8 cellular contexts compared by ENCODE assay signal in genomic region chr19:4473011-4473410, GRCh38. TPM values are rescaled to one million over a fixed set of nuclear protein-coding genes. Genes with fewer than 3 reads are reported as not detected.
DNase-seq lines count a peak whose midpoint lies in the region; ATAC-seq and TF ChIP-seq lines count a peak whose summit lies in the region.

No MANE protein-coding gene starts in this region.

- peaks cover 19% of the 10 kb centered on the region for H3K4me1 Mint-ChIP-seq in HFFc6 (ENCODE audit: low read depth)
- H3K4me1 Mint-ChIP-seq in activated T-helper 17 cell treated with anti-CD3 and anti-CD28 coated beads, Interleukin-2, amount 50 U/mL, for 72 hours: no peaks in the 10 kb centered on the region
- peaks cover 19 to 22% of the 10 kb centered on the region in 2 donors for H3K4me1 Mint-ChIP-seq in stimulated activated naive B cell treated with anti-CD40 and anti-IgM and Interleukin-4, amounts not matched to agents 10 μg/mL and 1 μg/mL and 100 μg/mL, for 72 hours

- peak overlapping the region; percentile 80 for H3K9ac ChIP-seq in iPS-20b (ENCODE audit: low read depth, low read length)

- peak overlapping the region; percentile 74 for H3K4me3 ChIP-seq in iPS-20b (ENCODE audit: low read length)

- peaks cover 22% of the 10 kb centered on the region for H3K36me3 ChIP-seq in iPS-20b (ENCODE audit: insufficient read depth, low read depth, low read length)

- H3K9me3 Mint-ChIP-seq in HFFc6: no peaks in the 10 kb centered on the region
- H3K9me3 Mint-ChIP-seq in activated T-helper 17 cell treated with anti-CD3 and anti-CD28 coated beads, Interleukin-2, amount 50 U/mL, for 72 hours: no peaks in the 10 kb centered on the region
- H3K9me3 Mint-ChIP-seq in stimulated activated naive B cell treated with anti-CD40 and anti-IgM and Interleukin-4, amounts not matched to agents 10 μg/mL and 1 μg/mL and 100 μg/mL, for 72 hours: no peaks in the 10 kb centered on the region

- DNase-seq in HFFc6: no peak
- no peak for DNase-seq in stimulated activated naive B cell treated with anti-CD40 and anti-IgM and Interleukin-4, amounts not matched to agents 10 μg/mL and 1 μg/mL and 100 μg/mL, for 72 hours
- DNase-seq in AG20443 (ENCODE audit: low spot score): no peak
- no peak for DNase-seq in midbrain (lab: John Stamatoyannopoulos, UW)

- no peaks in the 10 kb centered on the region for H3K9me3 ChIP-seq in iPS-20b (ENCODE audit: insufficient read depth, low read depth, low read length)

- peaks cover 3% of the 10 kb centered on the region; the same call in 1 of the 2 replicates for H3K27me3 Mint-ChIP-seq in HFFc6 (ENCODE audit: insufficient read depth)
- no peaks in the 10 kb centered on the region for H3K27me3 Mint-ChIP-seq in activated T-helper 17 cell treated with anti-CD3 and anti-CD28 coated beads, Interleukin-2, amount 50 U/mL, for 72 hours
- no peaks in the 10 kb centered on the region for H3K27me3 Mint-ChIP-seq in stimulated activated naive B cell treated with anti-CD40 and anti-IgM and Interleukin-4, amounts not matched to agents 10 μg/mL and 1 μg/mL and 100 μg/mL, for 72 hours

- peak overlapping the region; percentile 93 for H3K4me3 Mint-ChIP-seq in HFFc6
- peak overlapping the region; percentile 72 for H3K4me3 Mint-ChIP-seq in activated T-helper 17 cell treated with anti-CD3 and anti-CD28 coated beads, Interleukin-2, amount 50 U/mL, for 72 hours
- peak overlapping the region in 1 of 2 donors; percentile 89 for H3K4me3 Mint-ChIP-seq in stimulated activated naive B cell treated with anti-CD40 and anti-IgM and Interleukin-4, amounts not matched to agents 10 μg/mL and 1 μg/mL and 100 μg/mL, for 72 hours

- no peak for TF ChIP-seq CTCF in HFFc6 (IDR thresholded peaks at IDR 0.05)

- H3K27me3 ChIP-seq in iPS-20b (ENCODE audit: insufficient read depth, low read length): no peaks in the 10 kb centered on the region

- H3K27ac ChIP-seq in iPS-20b (ENCODE audit: low read length): no peak overlapping the region

- H3K27ac Mint-ChIP-seq in HFFc6: peak overlapping the region; percentile 81
- H3K27ac Mint-ChIP-seq in activated T-helper 17 cell treated with anti-CD3 and anti-CD28 coated beads, Interleukin-2, amount 50 U/mL, for 72 hours: peak overlapping the region; percentile 52
- H3K27ac Mint-ChIP-seq in stimulated activated naive B cell treated with anti-CD40 and anti-IgM and Interleukin-4, amounts not matched to agents 10 μg/mL and 1 μg/mL and 100 μg/mL, for 72 hours: peak overlapping the region; percentile 73

- H3K36me3 Mint-ChIP-seq in HFFc6 (ENCODE audit: low read depth): peaks cover 9% of the 10 kb centered on the region; the same call in 1 of the 2 replicates
- H3K36me3 Mint-ChIP-seq in activated T-helper 17 cell treated with anti-CD3 and anti-CD28 coated beads, Interleukin-2, amount 50 U/mL, for 72 hours (ENCODE audit: low read depth): peaks cover 19% of the 10 kb centered on the region
- peaks cover 5 to 15% of the 10 kb centered on the region in 2 donors for H3K36me3 Mint-ChIP-seq in stimulated activated naive B cell treated with anti-CD40 and anti-IgM and Interleukin-4, amounts not matched to agents 10 μg/mL and 1 μg/mL and 100 μg/mL, for 72 hours

- no peak for ATAC-seq in activated T-helper 17 cell treated with anti-CD3 and anti-CD28 coated beads, Interleukin-2, amount 50 U/mL, for 72 hours (replicated peaks)
- ATAC-seq in stimulated activated naive B cell treated with anti-CD40 and anti-IgM and Interleukin-4, amounts not matched to agents 10 μg/mL and 1 μg/mL and 100 μg/mL, for 72 hours (replicated peaks): no peak
- ATAC-seq in HG02759 (IDR thresholded peaks at IDR 0.05; ENCODE audit: unreplicated experiment) (no peak), GM18909 (IDR thresholded peaks at IDR 0.05; ENCODE audit: poor library complexity, unreplicated experiment) (no peak)

- H3K4me1 ChIP-seq in iPS-20b (ENCODE audit: insufficient read depth, low read length): 0 out of 2 replicates have a peak, but pooled peaks cover 5% of the 10 kb centered on the region

RNA-seq across cellular contexts. Expression of gene HDGFL2, which starts 0.9 kb away (rescaled TPM):
- total RNA-seq in HFFc6 (2021; fragmentation: NEBNext Ultra II Directional; extraction: Animal tissue kit (Norgen Biotek cat#: 25700)): 10 to 100 TPM; 68.0 to 79.6 (median 74.2) TPM
- total RNA-seq in activated T-helper 17 cell treated with anti-CD3 and anti-CD28 coated beads, Interleukin-2, amount 50 U/mL, for 72 hours: 10 to 100 TPM; 30.7 to 39.3 TPM

RNA-seq across cellular contexts. Expression of gene UBXN6, which starts 15.4 kb away (rescaled TPM):
- 100 to 1,000 TPM; 124 to 142 (median 131) TPM for total RNA-seq in HFFc6 (2021; fragmentation: NEBNext Ultra II Directional; extraction: Animal tissue kit (Norgen Biotek cat#: 25700))
- 10 to 100 TPM; 37.4 to 40.1 TPM for total RNA-seq in activated T-helper 17 cell treated with anti-CD3 and anti-CD28 coated beads, Interleukin-2, amount 50 U/mL, for 72 hours

RNA-seq across cellular contexts. Expression of gene PLIN4, which starts 45.3 kb away (rescaled TPM):
- total RNA-seq in HFFc6 (2021; fragmentation: NEBNext Ultra II Directional; extraction: Animal tissue kit (Norgen Biotek cat#: 25700)): not detected
- under 1 TPM in 1 of 2 donors, not detected in 1; 0.05 TPM for total RNA-seq in activated T-helper 17 cell treated with anti-CD3 and anti-CD28 coated beads, Interleukin-2, amount 50 U/mL, for 72 hours
